ENCODE assay signal across 8 cellular contexts in genomic region chr1:210949940-210950546, GRCh38.
DNase-seq lines count a peak whose midpoint lies in the region; ATAC-seq and TF ChIP-seq lines count a peak whose summit lies in the region.
"Not testable (repeated sequence)": the region's sequence is repeated elsewhere in the genome, so short reads cannot be mapped to it uniquely, and the experiment has no call there.

No MANE protein-coding gene starts in this region.

- H3K4me1 ChIP-seq in smooth muscle cell (ENCODE audit: low read depth): not testable (repeated sequence)

- CTCF ChIA-PET in activated naive CD4-positive, alpha-beta T cell treated with anti-CD3 and anti-CD28 coated beads for 36 hours (lab: Charles Lee): interaction anchor here (0.5 to 1.2 kb wide), 7 partner anchors 58 to 587 kb away, joined by 3 to 5 read pairs (median 3); no protein-coding TSS in a partner anchor

- H3K4me2 ChIP-seq in smooth muscle cell: not testable (repeated sequence)

- not testable (repeated sequence) for H2AFZ ChIP-seq in smooth muscle cell (ENCODE audit: low read depth)

- H3K9me3 ChIP-seq in T-helper 17 cell (ENCODE audit: control insufficient read depth, low read length, poor library complexity, severe bottlenecking); smooth muscle cell (replicated peaks; ENCODE audit: low read depth): not testable (repeated sequence)

- H3F3A ChIP-seq in smooth muscle cell (ENCODE audit: low read depth): not testable (repeated sequence)

- not testable (repeated sequence) for H3K27me3 ChIP-seq in smooth muscle cell (ENCODE audit: low read depth)

- not testable (repeated sequence) for H3K4me1 Mint-ChIP-seq in T-helper 17 cell; activated naive CD4-positive, alpha-beta T cell treated with anti-CD3 and anti-CD28 coated beads for 36 hours (ENCODE audit: low read depth)

- not testable (repeated sequence) for H3K4me3 Mint-ChIP-seq in T-helper 17 cell; activated naive CD4-positive, alpha-beta T cell treated with anti-CD3 and anti-CD28 coated beads for 36 hours

- H3K9me3 Mint-ChIP-seq in activated naive CD4-positive, alpha-beta T cell treated with anti-CD3 and anti-CD28 coated beads for 36 hours: not testable (repeated sequence)

- intact Hi-C loops in activated naive CD4-positive, alpha-beta T cell treated with anti-CD3 and anti-CD28 coated beads for 36 hours (cut with micrococcal nuclease): loop anchor here (1.0 kb wide), 2 partner anchors 366 to 502 kb away; no protein-coding TSS in a partner anchor
- intact Hi-C loops in head of caudate nucleus (cut with DNase I): loop anchor here (10.0 kb wide), 1 partner anchor 355 kb away; no protein-coding TSS in a partner anchor

- not testable (repeated sequence) for H3K79me2 ChIP-seq in smooth muscle cell (ENCODE audit: low read depth)

- ATAC-seq in GM18867 (IDR thresholded peaks at IDR 0.05; ENCODE audit: unreplicated experiment) (peak; percentile 80), HG03039 (IDR thresholded peaks at IDR 0.05; ENCODE audit: unreplicated experiment) (peak; percentile 61)
- ATAC-seq in T-helper 17 cell: not testable (repeated sequence)

- TF ChIP-seq CTCF in smooth muscle cell (IDR thresholded peaks at IDR 0.05; ENCODE audit: borderline replicate concordance, insufficient read depth, poor library complexity, severe bottlenecking): peak; percentile 50

- H3K27ac Mint-ChIP-seq in T-helper 17 cell; activated naive CD4-positive, alpha-beta T cell treated with anti-CD3 and anti-CD28 coated beads for 36 hours: not testable (repeated sequence)

- WGBS in smooth muscle cell (ENCODE audit: low lambda C conversion rate): 80% methylated on average over 1 of the region's 2 CpGs

- not testable (repeated sequence) for H3K36me3 Mint-ChIP-seq in T-helper 17 cell (ENCODE audit: low read depth); activated naive CD4-positive, alpha-beta T cell treated with anti-CD3 and anti-CD28 coated beads for 36 hours (ENCODE audit: low read depth)

- H3K9ac ChIP-seq in smooth muscle cell (ENCODE audit: low read depth): not testable (repeated sequence)

- not testable (repeated sequence) for H3K36me3 ChIP-seq in smooth muscle cell (ENCODE audit: low read depth)

- DNase-seq in AG08395 (ENCODE audit: low spot score) (peak; percentile 13), NCI-H2107 (lab: John Stamatoyannopoulos, UW) (peak; percentile 9), T-helper 17 cell (peak in 2 of 3 donors; percentile 13 to 25), head of caudate nucleus (peak in 35 of 42 donors; percentile 19 to 79 (median 49))
- DNase-seq in activated naive CD4-positive, alpha-beta T cell treated with anti-CD3 and anti-CD28 coated beads for 36 hours: peak; percentile 78
- not testable (repeated sequence) for DNase-seq in smooth muscle cell (lab: John Stamatoyannopoulos, UW; ENCODE audit: unreplicated experiment)

- H3K27me3 Mint-ChIP-seq in T-helper 17 cell: peaks cover 18% of the 10 kb centered on the region
- not testable (repeated sequence) for H3K27me3 Mint-ChIP-seq in activated naive CD4-positive, alpha-beta T cell treated with anti-CD3 and anti-CD28 coated beads for 36 hours (ENCODE audit: low read depth)

- H4K20me1 ChIP-seq in smooth muscle cell (ENCODE audit: low read depth): not testable (repeated sequence)

- H3K4me3 ChIP-seq in smooth muscle cell: not testable (repeated sequence)

- not testable (repeated sequence) for H3K27ac ChIP-seq in smooth muscle cell (ENCODE audit: low read depth)
